ENCODE assay signal across 8 cellular contexts in genomic region chr7:2758673-2759603, GRCh38.
DNase-seq lines count a peak whose midpoint lies in the region; ATAC-seq and TF ChIP-seq lines count a peak whose summit lies in the region.

No MANE protein-coding gene starts in this region.

- no peak for DNase-seq in SK-N-SH
- no peak for DNase-seq in fibroblast of pulmonary artery (ENCODE audit: low read depth)
- DNase-seq in DMS153 treated with DMSO at 0.1 percent for 48 hours (lab: John Stamatoyannopoulos, UW; ENCODE audit: unreplicated experiment): no peak
- DNase-seq in cerebellar cortex (ENCODE audit: low spot score): no peak
- no peak for DNase-seq in SW 1271 (lab: John Stamatoyannopoulos, UW)
- DNase-seq in DMS153 (lab: John Stamatoyannopoulos, UW): no peak

- H3K4me1 Mint-ChIP-seq in stimulated activated naive CD8-positive, alpha-beta T cell treated with anti-CD3 and anti-CD28 coated beads, Interleukin-15, Interleukin-2, amounts not matched to agents 100 ng/mL and 50 ng/mL, for 24 hours (ENCODE audit: low read depth): peaks cover 53% of the 10 kb centered on the region

- POLR2A ChIA-PET in SK-N-SH (lab: Yijun Ruan, JAX): interaction anchor here (1.0 kb wide), 1 partner anchor 170 kb away, joined by 3 read pairs; no protein-coding TSS in a partner anchor

- WGBS in SK-N-SH (ENCODE audit: low lambda C conversion rate): 95% methylated on average over 17 of the region's 18 CpGs

- TF ChIP-seq RAD21 in SK-N-SH (IDR thresholded peaks at IDR 0.05; ENCODE audit: low read length): no peak

- peak overlapping the region; percentile 95 for H3K27ac Mint-ChIP-seq in stimulated activated naive CD8-positive, alpha-beta T cell treated with anti-CD3 and anti-CD28 coated beads, Interleukin-15, Interleukin-2, amounts not matched to agents 100 ng/mL and 50 ng/mL, for 24 hours

- H3K9me2 ChIP-seq in SK-N-SH: no peaks in the 10 kb centered on the region

- CTCF ChIA-PET in SK-N-SH (lab: Yijun Ruan, JAX): interaction anchor here (0.6 to 2.9 kb wide), 10 partner anchors 7 to 395 kb away, joined by 3 to 12 read pairs (median 4); no protein-coding TSS in a partner anchor

- H3K4me3 ChIP-seq in SK-N-SH (ENCODE audit: low read depth in 2 of 2, low read length in 1 of 2) (peak overlapping the region; percentile 15 to 52; a peak in 3 of 4 replicates), fibroblast of pulmonary artery (replicated peaks; ENCODE audit: low read depth, low read length) (peak overlapping the region; percentile 36)

- H3F3A ChIP-seq in SK-N-SH (replicated peaks; ENCODE audit: insufficient read depth): peaks cover 41% of the 10 kb centered on the region

- no peak for TF ChIP-seq EP300 in SK-N-SH (IDR thresholded peaks at IDR 0.05; ENCODE audit: borderline replicate concordance in 1 of 2, low read depth in 1 of 2, low read length in 1 of 2)

- peak; percentile 4 for ATAC-seq in GM21825 (IDR thresholded peaks at IDR 0.05; ENCODE audit: unreplicated experiment)

- H3K27ac ChIP-seq in SK-N-SH (ENCODE audit: low read depth in 2 of 2, low read length in 1 of 2): peak overlapping the region; percentile 93 to 97

- peaks cover 22 to 57% of the 10 kb centered on the region in 2 experiments for H3K4me1 ChIP-seq in SK-N-SH (ENCODE audit: control insufficient read depth in 1 of 2, insufficient read depth in 2 of 2, low read depth in 1 of 2, low read length in 1 of 2)

- no peaks in the 10 kb centered on the region for H3K27me3 Mint-ChIP-seq in stimulated activated naive CD8-positive, alpha-beta T cell treated with anti-CD3 and anti-CD28 coated beads, Interleukin-15, Interleukin-2, amounts not matched to agents 100 ng/mL and 50 ng/mL, for 24 hours

- no peak for TF ChIP-seq CTCF in SK-N-SH (IDR thresholded peaks at IDR 0.05)
- no peak for TF ChIP-seq CTCF in fibroblast of pulmonary artery (IDR thresholded peaks at IDR 0.05; ENCODE audit: low read length, missing control alignments)

- H2AFZ ChIP-seq in SK-N-SH (ENCODE audit: low read depth): no peak overlapping the region

- peak overlapping the region; percentile 64 for H3K9ac ChIP-seq in SK-N-SH

- peaks cover 4% of the 10 kb centered on the region; the same call in 1 of the 2 replicates for H4K20me1 ChIP-seq in SK-N-SH (ENCODE audit: insufficient read depth)

- H3K27me3 ChIP-seq in SK-N-SH (ENCODE audit: insufficient read depth): no peaks in the 10 kb centered on the region

- H3K79me2 ChIP-seq in SK-N-SH (ENCODE audit: insufficient read depth): peaks cover 40% of the 10 kb centered on the region

- H3K36me3 Mint-ChIP-seq in stimulated activated naive CD8-positive, alpha-beta T cell treated with anti-CD3 and anti-CD28 coated beads, Interleukin-15, Interleukin-2, amounts not matched to agents 100 ng/mL and 50 ng/mL, for 24 hours (ENCODE audit: low read depth): peaks cover 36% of the 10 kb centered on the region

- H3K4me3 Mint-ChIP-seq in stimulated activated naive CD8-positive, alpha-beta T cell treated with anti-CD3 and anti-CD28 coated beads, Interleukin-15, Interleukin-2, amounts not matched to agents 100 ng/mL and 50 ng/mL, for 24 hours: peak overlapping the region; percentile 56

- H3K9me3 Mint-ChIP-seq in stimulated activated naive CD8-positive, alpha-beta T cell treated with anti-CD3 and anti-CD28 coated beads, Interleukin-15, Interleukin-2, amounts not matched to agents 100 ng/mL and 50 ng/mL, for 24 hours: peaks cover 5% of the 10 kb centered on the region

- peak overlapping the region; percentile 76 for H3K4me2 ChIP-seq in SK-N-SH

- no peaks in the 10 kb centered on the region for H3K9me3 ChIP-seq in SK-N-SH

- H3K36me3 ChIP-seq in SK-N-SH (replicated peaks in 1 of 2; ENCODE audit: control insufficient read depth in 1 of 2, insufficient read depth in 2 of 2, low read length in 1 of 2): peaks cover 3 to 14% of the 10 kb centered on the region in 2 experiments

TF ChIP-seq in SK-N-SH, 30 proteins besides CTCF, POLR2A, EP300 and RAD21:
- no peak for TF ChIP-seq MAX (IDR thresholded peaks at IDR 0.05; ENCODE audit: low read depth)
- no peak for TF ChIP-seq FOSL2 (IDR thresholded peaks at IDR 0.05; ENCODE audit: borderline replicate concordance, low read depth)
- TF ChIP-seq SIN3A (IDR thresholded peaks at IDR 0.05; ENCODE audit: borderline replicate concordance, low read depth, low read length): no peak
- TF ChIP-seq JUND (IDR thresholded peaks at IDR 0.05): no peak
- no peak for TF ChIP-seq ELF1 (IDR thresholded peaks at IDR 0.05)
- TF ChIP-seq NFIC (IDR thresholded peaks at IDR 0.05; ENCODE audit: borderline replicate concordance): no peak
- TF ChIP-seq NRF1 (IDR thresholded peaks at IDR 0.05; ENCODE audit: low read depth, low read length): no peak
- no peak for TF ChIP-seq USF2 (IDR thresholded peaks at IDR 0.05; ENCODE audit: borderline replicate concordance, low read depth, low read length)
